In genomic region chr4:122129061-122129460, GRCh38 we compare ENCODE assay signal across 26 cellular contexts.
"Had no signal": no experiment of that assay in that cellular context is flagged by ENCODE, and none has a peak within 500 bp of the region (broad histone marks: within the 10 kb centered on the region; RNA-seq: fewer than 3 reads in every experiment).

No MANE protein-coding gene starts in this region.

- H3K36me3 ChIP-seq: Peyer's patch, SJCRH30 had no signal

- H3K36me3 Mint-ChIP-seq: WTC11 had no signal

- H3K27me3 ChIP-seq: body of pancreas, Peyer's patch, SJCRH30 had no signal

- ATAC-seq: body of pancreas, K562, WTC11 had no signal

- H3K27me3 Mint-ChIP-seq: activated naive CD8-positive, alpha-beta T cell had no signal

- H3K4me3 ChIP-seq: body of pancreas, coronary artery, K562, Peyer's patch, SJCRH30 had no signal

- H3K4me1 Mint-ChIP-seq: WTC11 had no signal

- H3K4me3 Mint-ChIP-seq: activated naive CD8-positive, alpha-beta T cell; WTC11 had no signal

- H3K27ac Mint-ChIP-seq: activated naive CD8-positive, alpha-beta T cell; WTC11 had no signal

- DNase-seq: activated CD4-positive, alpha-beta T cell treated with anti-CD3 and anti-CD28 coated beads for 48 hours; activated CD4-positive, CD25-positive, alpha-beta regulatory T cell treated with anti-CD3 and anti-CD28 coated beads, Interleukin-2, amount 50 U/mL, for 72 hours; activated naive CD4-positive, alpha-beta T cell; activated T-cell treated with anti-CD3 and anti-CD28 coated beads for 4 hours; activated T-cell treated with anti-CD3 and anti-CD28 coated beads, Interleukin-2, amount 50 U/mL, for 48 hours; aorta; body of pancreas; central memory CD4-positive, alpha-beta T cell; Kasumi-1; NCI-H1092; NCI-H1417; NCI-H2029; NCI-H2107; NCI-H2171 treated with DMSO at 0.1 percent for 48 hours; NCI-H226; NCI-H526 treated with DMSO at 0.1 percent for 48 hours; NCI-H82; Peyer's patch; Right ventricle myocardium superior; SJCRH30; SK-N-SH; T-helper 9 cell had no signal
